ENCODE assay signal across 1 cellular context in the genomic region with DNA sequence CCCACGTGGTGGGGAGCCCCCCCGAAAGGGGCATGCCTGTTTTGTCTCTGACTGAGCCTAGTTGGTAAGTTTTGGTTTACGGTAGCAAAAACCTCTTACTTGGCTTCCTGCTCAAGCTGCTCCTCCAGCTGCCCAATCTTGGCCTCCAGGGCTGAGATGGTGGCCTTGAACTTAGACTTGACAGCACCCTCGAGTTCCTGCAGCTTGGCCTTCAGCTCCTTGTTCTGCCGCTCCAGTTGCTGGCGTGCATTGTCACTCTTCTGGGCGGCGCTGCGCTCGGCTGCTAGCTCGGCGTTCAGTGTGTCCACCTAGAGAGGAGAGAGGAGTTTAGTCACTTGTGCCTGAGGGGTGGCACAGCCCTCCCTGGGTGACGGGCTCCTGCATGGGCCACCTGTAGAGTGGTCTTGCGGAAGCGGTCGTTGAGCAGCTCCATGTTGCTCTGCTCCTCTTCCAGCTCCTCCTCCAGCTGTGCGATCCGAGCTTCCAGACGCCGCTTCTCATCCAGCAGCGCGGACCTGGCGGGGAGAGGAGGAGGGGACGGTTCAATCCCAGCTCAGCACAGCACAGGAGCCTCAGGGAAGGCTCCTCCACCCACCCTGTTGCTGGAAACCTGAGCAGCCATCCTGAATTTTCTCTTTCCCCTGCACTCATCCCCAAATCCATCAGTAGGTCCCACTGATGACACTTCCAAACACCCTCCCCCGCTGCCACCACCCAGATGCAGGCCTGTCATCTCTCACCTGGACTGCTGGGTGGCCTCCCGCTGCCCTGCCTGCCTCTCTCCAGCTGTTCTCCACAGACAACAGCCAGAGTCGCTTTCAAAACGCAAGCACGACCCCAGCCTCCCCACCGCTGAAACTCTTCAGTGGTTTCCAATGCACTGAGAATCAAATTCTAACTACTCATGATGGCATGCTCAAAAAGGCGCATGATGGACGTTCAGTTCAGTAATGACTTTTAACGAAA.
A peak's percentile ranks its signal among the peaks of the same experiment; 100 is the strongest.
TF ChIP-seq lines count a peak whose summit lies in the region.

No MANE protein-coding gene starts in this region.

TF ChIP-seq in HepG2, 621 proteins besides CTCF, POLR2A, EP300 and RAD21:
- TF ChIP-seq ZNF326 (CRISPR knock-in tag; IDR thresholded peaks at IDR 0.05; ENCODE audit: borderline replicate concordance) (no peak), ZMYM3 (CRISPR knock-in tag; IDR thresholded peaks at IDR 0.05) (no peak), HNRNPLL (IDR thresholded peaks at IDR 0.05; ENCODE audit: low read depth, low read length, poor library complexity, severe bottlenecking) (no peak), AGO2 (optimal IDR thresholded peaks at IDR 0.05; ENCODE audit: low read depth, low read length) (peak; percentile 64)
TF ChIP-seq in HepG2: peak in this region for 1.
